1 cellular context compared by ENCODE assay signal in the genomic region with DNA sequence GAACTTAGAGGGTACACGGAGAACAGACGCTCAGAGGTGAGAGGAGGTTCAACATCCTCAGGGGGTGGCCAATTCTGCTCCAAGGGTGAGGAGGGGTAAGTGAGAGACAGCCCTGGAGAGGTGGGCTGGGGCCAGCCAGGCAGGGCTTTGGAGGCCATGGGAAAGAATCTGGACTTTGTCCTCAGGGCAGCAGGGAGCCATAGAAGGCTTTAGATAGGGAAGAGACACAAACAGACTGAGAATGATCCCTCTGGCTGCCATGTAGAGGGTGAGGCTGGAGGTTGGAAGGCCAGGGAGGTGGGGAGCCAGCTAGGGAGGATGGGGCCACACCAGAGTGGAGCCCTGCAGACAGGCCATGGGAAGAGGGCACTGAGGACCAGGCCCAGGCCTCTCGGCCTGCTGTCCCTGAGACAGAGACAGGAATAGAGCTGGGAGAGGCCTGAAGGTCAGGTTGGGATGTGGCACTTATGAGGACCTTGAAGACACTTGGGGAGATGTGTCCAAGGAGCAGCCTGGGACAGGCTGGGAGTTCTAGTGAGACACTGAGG.
TF ChIP-seq lines count a peak whose summit lies in the region.

No MANE protein-coding gene starts in this region.

TF ChIP-seq in HepG2, 621 proteins besides CTCF, POLR2A, EP300 and RAD21 (continues in another document):
- TF ChIP-seq, protein P1, sequence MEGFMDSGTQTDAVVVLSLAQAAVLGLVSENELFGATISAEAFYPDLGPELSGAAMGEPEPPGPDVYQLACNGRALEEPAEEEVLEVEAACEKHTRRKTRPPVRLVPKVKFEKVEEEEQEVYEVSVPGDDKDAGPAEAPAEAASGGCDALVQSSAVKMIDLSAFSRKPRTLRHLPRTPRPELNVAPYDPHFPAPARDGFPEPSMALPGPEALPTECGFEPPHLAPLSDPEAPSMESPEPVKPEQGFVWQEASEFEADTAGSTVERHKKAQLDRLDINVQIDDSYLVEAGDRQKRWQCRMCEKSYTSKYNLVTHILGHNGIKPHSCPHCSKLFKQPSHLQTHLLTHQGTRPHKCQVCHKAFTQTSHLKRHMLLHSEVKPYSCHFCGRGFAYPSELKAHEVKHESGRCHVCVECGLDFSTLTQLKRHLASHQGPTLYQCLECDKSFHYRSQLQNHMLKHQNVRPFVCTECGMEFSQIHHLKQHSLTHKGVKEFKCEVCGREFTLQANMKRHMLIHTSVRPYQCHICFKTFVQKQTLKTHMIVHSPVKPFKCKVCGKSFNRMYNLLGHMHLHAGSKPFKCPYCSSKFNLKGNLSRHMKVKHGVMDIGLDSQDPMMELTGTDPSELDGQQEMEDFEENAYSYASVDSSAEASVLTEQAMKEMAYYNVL (CRISPR knock-in tag; IDR thresholded peaks at IDR 0.05; ENCODE audit: borderline replicate concordance): 0 out of 2 replicates have a peak, but pooled peaks have one; percentile 1
- TF ChIP-seq, protein P2, sequence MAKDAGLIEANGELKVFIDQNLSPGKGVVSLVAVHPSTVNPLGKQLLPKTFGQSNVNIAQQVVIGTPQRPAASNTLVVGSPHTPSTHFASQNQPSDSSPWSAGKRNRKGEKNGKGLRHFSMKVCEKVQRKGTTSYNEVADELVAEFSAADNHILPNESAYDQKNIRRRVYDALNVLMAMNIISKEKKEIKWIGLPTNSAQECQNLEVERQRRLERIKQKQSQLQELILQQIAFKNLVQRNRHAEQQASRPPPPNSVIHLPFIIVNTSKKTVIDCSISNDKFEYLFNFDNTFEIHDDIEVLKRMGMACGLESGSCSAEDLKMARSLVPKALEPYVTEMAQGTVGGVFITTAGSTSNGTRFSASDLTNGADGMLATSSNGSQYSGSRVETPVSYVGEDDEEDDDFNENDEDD (CRISPR knock-in tag; IDR thresholded peaks at IDR 0.05; ENCODE audit: borderline replicate concordance): no peak
- TF ChIP-seq, protein P3, sequence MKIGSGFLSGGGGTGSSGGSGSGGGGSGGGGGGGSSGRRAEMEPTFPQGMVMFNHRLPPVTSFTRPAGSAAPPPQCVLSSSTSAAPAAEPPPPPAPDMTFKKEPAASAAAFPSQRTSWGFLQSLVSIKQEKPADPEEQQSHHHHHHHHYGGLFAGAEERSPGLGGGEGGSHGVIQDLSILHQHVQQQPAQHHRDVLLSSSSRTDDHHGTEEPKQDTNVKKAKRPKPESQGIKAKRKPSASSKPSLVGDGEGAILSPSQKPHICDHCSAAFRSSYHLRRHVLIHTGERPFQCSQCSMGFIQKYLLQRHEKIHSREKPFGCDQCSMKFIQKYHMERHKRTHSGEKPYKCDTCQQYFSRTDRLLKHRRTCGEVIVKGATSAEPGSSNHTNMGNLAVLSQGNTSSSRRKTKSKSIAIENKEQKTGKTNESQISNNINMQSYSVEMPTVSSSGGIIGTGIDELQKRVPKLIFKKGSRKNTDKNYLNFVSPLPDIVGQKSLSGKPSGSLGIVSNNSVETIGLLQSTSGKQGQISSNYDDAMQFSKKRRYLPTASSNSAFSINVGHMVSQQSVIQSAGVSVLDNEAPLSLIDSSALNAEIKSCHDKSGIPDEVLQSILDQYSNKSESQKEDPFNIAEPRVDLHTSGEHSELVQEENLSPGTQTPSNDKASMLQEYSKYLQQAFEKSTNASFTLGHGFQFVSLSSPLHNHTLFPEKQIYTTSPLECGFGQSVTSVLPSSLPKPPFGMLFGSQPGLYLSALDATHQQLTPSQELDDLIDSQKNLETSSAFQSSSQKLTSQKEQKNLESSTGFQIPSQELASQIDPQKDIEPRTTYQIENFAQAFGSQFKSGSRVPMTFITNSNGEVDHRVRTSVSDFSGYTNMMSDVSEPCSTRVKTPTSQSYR (CRISPR knock-in tag; IDR thresholded peaks at IDR 0.05; ENCODE audit: borderline replicate concordance): peak; percentile 12; the same call in 1 of the 2 replicates
- TF ChIP-seq ONECUT2 (CRISPR knock-in tag; IDR thresholded peaks at IDR 0.05): no peak
- peak; percentile 19; the same call in 1 of the 2 replicates for TF ChIP-seq HNF4G (IDR thresholded peaks at IDR 0.05; ENCODE audit: borderline replicate concordance, low read depth, low read length)
- TF ChIP-seq HNF4G (CRISPR knock-in tag; IDR thresholded peaks at IDR 0.05; ENCODE audit: borderline replicate concordance, low read depth): no peak
- peak; percentile 65 for TF ChIP-seq ZNF644 (CRISPR knock-in tag; IDR thresholded peaks at IDR 0.05; ENCODE audit: low read depth)
- TF ChIP-seq ZFP37 (CRISPR knock-in tag; IDR thresholded peaks at IDR 0.05; ENCODE audit: borderline replicate concordance): no peak
- TF ChIP-seq, protein P4, sequence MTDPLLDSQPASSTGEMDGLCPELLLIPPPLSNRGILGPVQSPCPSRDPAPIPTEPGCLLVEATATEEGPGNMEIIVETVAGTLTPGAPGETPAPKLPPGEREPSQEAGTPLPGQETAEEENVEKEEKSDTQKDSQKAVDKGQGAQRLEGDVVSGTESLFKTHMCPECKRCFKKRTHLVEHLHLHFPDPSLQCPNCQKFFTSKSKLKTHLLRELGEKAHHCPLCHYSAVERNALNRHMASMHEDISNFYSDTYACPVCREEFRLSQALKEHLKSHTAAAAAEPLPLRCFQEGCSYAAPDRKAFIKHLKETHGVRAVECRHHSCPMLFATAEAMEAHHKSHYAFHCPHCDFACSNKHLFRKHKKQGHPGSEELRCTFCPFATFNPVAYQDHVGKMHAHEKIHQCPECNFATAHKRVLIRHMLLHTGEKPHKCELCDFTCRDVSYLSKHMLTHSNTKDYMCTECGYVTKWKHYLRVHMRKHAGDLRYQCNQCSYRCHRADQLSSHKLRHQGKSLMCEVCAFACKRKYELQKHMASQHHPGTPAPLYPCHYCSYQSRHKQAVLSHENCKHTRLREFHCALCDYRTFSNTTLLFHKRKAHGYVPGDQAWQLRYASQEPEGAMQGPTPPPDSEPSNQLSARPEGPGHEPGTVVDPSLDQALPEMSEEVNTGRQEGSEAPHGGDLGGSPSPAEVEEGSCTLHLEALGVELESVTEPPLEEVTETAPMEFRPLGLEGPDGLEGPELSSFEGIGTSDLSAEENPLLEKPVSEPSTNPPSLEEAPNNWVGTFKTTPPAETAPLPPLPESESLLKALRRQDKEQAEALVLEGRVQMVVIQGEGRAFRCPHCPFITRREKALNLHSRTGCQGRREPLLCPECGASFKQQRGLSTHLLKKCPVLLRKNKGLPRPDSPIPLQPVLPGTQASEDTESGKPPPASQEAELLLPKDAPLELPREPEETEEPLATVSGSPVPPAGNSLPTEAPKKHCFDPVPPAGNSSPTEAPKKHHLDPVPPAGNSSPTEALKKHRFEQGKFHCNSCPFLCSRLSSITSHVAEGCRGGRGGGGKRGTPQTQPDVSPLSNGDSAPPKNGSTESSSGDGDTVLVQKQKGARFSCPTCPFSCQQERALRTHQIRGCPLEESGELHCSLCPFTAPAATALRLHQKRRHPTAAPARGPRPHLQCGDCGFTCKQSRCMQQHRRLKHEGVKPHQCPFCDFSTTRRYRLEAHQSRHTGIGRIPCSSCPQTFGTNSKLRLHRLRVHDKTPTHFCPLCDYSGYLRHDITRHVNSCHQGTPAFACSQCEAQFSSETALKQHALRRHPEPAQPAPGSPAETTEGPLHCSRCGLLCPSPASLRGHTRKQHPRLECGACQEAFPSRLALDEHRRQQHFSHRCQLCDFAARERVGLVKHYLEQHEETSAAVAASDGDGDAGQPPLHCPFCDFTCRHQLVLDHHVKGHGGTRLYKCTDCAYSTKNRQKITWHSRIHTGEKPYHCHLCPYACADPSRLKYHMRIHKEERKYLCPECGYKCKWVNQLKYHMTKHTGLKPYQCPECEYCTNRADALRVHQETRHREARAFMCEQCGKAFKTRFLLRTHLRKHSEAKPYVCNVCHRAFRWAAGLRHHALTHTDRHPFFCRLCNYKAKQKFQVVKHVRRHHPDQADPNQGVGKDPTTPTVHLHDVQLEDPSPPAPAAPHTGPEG (CRISPR knock-in tag; IDR thresholded peaks at IDR 0.05): no peak
- TF ChIP-seq ZMYM3 (CRISPR knock-in tag; IDR thresholded peaks at IDR 0.05): peak; percentile 82
- no peak for TF ChIP-seq RAD51 (IDR thresholded peaks at IDR 0.05; ENCODE audit: borderline replicate concordance)
- no peak for TF ChIP-seq NR2F6 (IDR thresholded peaks at IDR 0.05)
- 0 out of 2 replicates have a peak, but pooled peaks have one; percentile 17 for TF ChIP-seq NR2F6 (CRISPR knock-in tag; IDR thresholded peaks at IDR 0.05)
- no peak for TF ChIP-seq ZNF235 (CRISPR knock-in tag; IDR thresholded peaks at IDR 0.05; ENCODE audit: borderline replicate concordance)
- 0 out of 2 replicates have a peak, but pooled peaks have one; percentile 28 for TF ChIP-seq ZNF274 (CRISPR knock-in tag; IDR thresholded peaks at IDR 0.05)
- no peak for TF ChIP-seq YEATS2 (CRISPR knock-in tag; IDR thresholded peaks at IDR 0.05; ENCODE audit: borderline replicate concordance)
- TF ChIP-seq, protein P5, sequence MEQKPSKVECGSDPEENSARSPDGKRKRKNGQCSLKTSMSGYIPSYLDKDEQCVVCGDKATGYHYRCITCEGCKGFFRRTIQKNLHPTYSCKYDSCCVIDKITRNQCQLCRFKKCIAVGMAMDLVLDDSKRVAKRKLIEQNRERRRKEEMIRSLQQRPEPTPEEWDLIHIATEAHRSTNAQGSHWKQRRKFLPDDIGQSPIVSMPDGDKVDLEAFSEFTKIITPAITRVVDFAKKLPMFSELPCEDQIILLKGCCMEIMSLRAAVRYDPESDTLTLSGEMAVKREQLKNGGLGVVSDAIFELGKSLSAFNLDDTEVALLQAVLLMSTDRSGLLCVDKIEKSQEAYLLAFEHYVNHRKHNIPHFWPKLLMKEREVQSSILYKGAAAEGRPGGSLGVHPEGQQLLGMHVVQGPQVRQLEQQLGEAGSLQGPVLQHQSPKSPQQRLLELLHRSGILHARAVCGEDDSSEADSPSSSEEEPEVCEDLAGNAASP (CRISPR knock-in tag; IDR thresholded peaks at IDR 0.05; ENCODE audit: borderline replicate concordance): no peak
- TF ChIP-seq HNF4A (CRISPR knock-in tag; IDR thresholded peaks at IDR 0.05): peak; percentile 76
- TF ChIP-seq SOX6 (IDR thresholded peaks at IDR 0.05): no peak
- 0 out of 2 replicates have a peak, but pooled peaks have one; percentile 16 for TF ChIP-seq SOX6 (CRISPR knock-in tag; IDR thresholded peaks at IDR 0.05)
- TF ChIP-seq NFIC (IDR thresholded peaks at IDR 0.05; ENCODE audit: low read length): no peak
- 0 out of 2 replicates have a peak, but pooled peaks have one; percentile 40 for TF ChIP-seq NFKB2 (CRISPR knock-in tag; IDR thresholded peaks at IDR 0.05; ENCODE audit: borderline replicate concordance)
- TF ChIP-seq, protein P6, sequence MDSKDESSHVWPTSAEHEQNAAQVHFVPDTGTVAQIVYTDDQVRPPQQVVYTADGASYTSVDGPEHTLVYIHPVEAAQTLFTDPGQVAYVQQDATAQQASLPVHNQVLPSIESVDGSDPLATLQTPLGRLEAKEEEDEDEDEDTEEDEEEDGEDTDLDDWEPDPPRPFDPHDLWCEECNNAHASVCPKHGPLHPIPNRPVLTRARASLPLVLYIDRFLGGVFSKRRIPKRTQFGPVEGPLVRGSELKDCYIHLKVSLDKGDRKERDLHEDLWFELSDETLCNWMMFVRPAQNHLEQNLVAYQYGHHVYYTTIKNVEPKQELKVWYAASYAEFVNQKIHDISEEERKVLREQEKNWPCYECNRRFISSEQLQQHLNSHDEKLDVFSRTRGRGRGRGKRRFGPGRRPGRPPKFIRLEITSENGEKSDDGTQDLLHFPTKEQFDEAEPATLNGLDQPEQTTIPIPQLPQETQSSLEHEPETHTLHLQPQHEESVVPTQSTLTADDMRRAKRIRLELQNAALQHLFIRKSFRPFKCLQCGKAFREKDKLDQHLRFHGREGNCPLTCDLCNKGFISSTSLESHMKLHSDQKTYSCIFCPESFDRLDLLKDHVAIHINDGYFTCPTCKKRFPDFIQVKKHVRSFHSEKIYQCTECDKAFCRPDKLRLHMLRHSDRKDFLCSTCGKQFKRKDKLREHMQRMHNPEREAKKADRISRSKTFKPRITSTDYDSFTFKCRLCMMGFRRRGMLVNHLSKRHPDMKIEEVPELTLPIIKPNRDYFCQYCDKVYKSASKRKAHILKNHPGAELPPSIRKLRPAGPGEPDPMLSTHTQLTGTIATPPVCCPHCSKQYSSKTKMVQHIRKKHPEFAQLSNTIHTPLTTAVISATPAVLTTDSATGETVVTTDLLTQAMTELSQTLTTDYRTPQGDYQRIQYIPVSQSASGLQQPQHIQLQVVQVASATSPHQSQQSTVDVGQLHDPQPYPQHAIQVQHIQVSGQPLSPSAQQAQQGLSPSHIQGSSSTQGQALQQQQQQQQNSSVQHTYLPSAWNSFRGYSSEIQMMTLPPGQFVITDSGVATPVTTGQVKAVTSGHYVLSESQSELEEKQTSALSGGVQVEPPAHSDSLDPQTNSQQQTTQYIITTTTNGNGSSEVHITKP (CRISPR knock-in tag; IDR thresholded peaks at IDR 0.05; ENCODE audit: low read depth): 0 out of 2 replicates have a peak, but pooled peaks have one; percentile 39
- TF ChIP-seq NRL (CRISPR knock-in tag; IDR thresholded peaks at IDR 0.05; ENCODE audit: borderline replicate concordance): no peak
- TF ChIP-seq ZNF567 (CRISPR knock-in tag; IDR thresholded peaks at IDR 0.05; ENCODE audit: borderline replicate concordance): no peak
- TF ChIP-seq RXRB (CRISPR knock-in tag; IDR thresholded peaks at IDR 0.05; ENCODE audit: borderline replicate concordance): peak; percentile 42
- no peak for TF ChIP-seq RBM39 (IDR thresholded peaks at IDR 0.05; ENCODE audit: low read depth, low read length, poor library complexity, severe bottlenecking)
- no peak for TF ChIP-seq NCOR1 (IDR thresholded peaks at IDR 0.05; ENCODE audit: borderline replicate concordance, low read length)
- TF ChIP-seq ZNF24 (IDR thresholded peaks at IDR 0.05): no peak
